ENCODE assay signal across 17 cellular contexts in genomic region chr18:34884456-34884855, GRCh38.
DNase-seq lines count a peak whose midpoint lies in the region; ATAC-seq and TF ChIP-seq lines count a peak whose summit lies in the region.
"Had no signal": no experiment of that assay in that cellular context is flagged by ENCODE, and none has a peak within 500 bp of the region (broad histone marks: within the 10 kb centered on the region; RNA-seq: fewer than 3 reads in every experiment).

No MANE protein-coding gene starts in this region.

- H3K4ac ChIP-seq in trophoblast cell (ENCODE audit: low read depth, low read length), result no peak overlapping the region

- H3K4me1 ChIP-seq in trophoblast cell (ENCODE audit: control insufficient read depth in 1 of 2, insufficient read depth in 2 of 2, low read length in 2 of 2), result peaks cover 6 to 13% of the 10 kb centered on the region in 2 experiments
- H3K4me1 ChIP-seq in tibial artery, result peaks cover 0 to 86% (median 49%) of the 10 kb centered on the region in 4 donors
- H3K4me1 ChIP-seq: Caco-2 had no signal

- H3K36me3 ChIP-seq in trophoblast cell (ENCODE audit: control insufficient read depth in 1 of 2, insufficient read depth in 2 of 2, low read length in 2 of 2) (no peaks in the 10 kb centered on the region), tibial artery (peaks cover 8 to 44% (median 10%) of the 10 kb centered on the region in 3 donors)

- no peak overlapping the region for H3K18ac ChIP-seq in trophoblast cell (ENCODE audit: low read length)

- no peak overlapping the region for H2AK5ac ChIP-seq in trophoblast cell (ENCODE audit: low read length)

- H3K9ac ChIP-seq in trophoblast cell (ENCODE audit: low read length), result no peak overlapping the region

- no peak overlapping the region for H3K4me3 ChIP-seq in trophoblast cell (ENCODE audit: low read depth, low read length)
- H3K4me3 ChIP-seq in tibial artery, result no peak overlapping the region
- H3K4me3 ChIP-seq: A549 had no signal

- no peak for TF ChIP-seq CTCF in tibial artery (IDR thresholded peaks at IDR 0.05)

- DNase-seq in DMS79 treated with DMSO at 0.1 percent for 48 hours (lab: John Stamatoyannopoulos, UW) (peak; percentile 4), DMS79 (lab: John Stamatoyannopoulos, UW) (no peak), left ventricle myocardium superior (no peak), Right ventricle myocardium superior (no peak), trophoblast cell (no peak), tibial artery (no peak), NCI-H146 treated with DMSO at 0.1 percent for 48 hours (lab: John Stamatoyannopoulos, UW; ENCODE audit: unreplicated experiment) (no peak)
- DNase-seq: AML-193; Caco-2; CD4-positive, alpha-beta T cell; GF-D8; GOT3; H7 had no signal

- H3K27me3 ChIP-seq in trophoblast cell (ENCODE audit: insufficient read depth, low read length), result no peaks in the 10 kb centered on the region
- no peaks in the 10 kb centered on the region for H3K27me3 ChIP-seq in tibial artery

- H3K79me1 ChIP-seq in trophoblast cell (ENCODE audit: low read length), result peaks cover 5% of the 10 kb centered on the region

- no peaks in the 10 kb centered on the region for H3K79me2 ChIP-seq in trophoblast cell (ENCODE audit: control insufficient read depth, insufficient read depth, low read length, poor library complexity)

- intact Hi-C loops in left ventricle myocardium superior (cut with micrococcal nuclease), result no loop called here
- intact Hi-C loops in Right ventricle myocardium superior (cut with DNase I), result no loop called here
- intact Hi-C loops in tibial artery (cut with DNase I; ENCODE audit: low total_unique reads), result no loop called here

- no peak overlapping the region for H2BK5ac ChIP-seq in trophoblast cell (ENCODE audit: low read depth, low read length, poor library complexity)

- peak overlapping the region; percentile 15 for H2BK12ac ChIP-seq in trophoblast cell (ENCODE audit: low read length)

- H3K23ac ChIP-seq in trophoblast cell (ENCODE audit: low read length), result no peak overlapping the region

- ATAC-seq in left ventricle myocardium superior (peak; percentile 38), Right ventricle myocardium superior (ENCODE audit: poor library complexity) (no peak), HG03432 (IDR thresholded peaks at IDR 0.05; ENCODE audit: unreplicated experiment) (no peak)
- ATAC-seq: A549 had no signal

- H4K91ac ChIP-seq in trophoblast cell (ENCODE audit: low read depth, low read length), result peak overlapping the region; percentile 25

- no peak overlapping the region for H2AFZ ChIP-seq in trophoblast cell (ENCODE audit: insufficient read depth, low read length, poor library complexity)

- H2BK120ac ChIP-seq in trophoblast cell (ENCODE audit: insufficient read depth, low read length, poor library complexity), result peak overlapping the region; percentile 46

- peak overlapping the region; percentile 18 for H3K14ac ChIP-seq in trophoblast cell (ENCODE audit: low read length)

- H4K12ac ChIP-seq in trophoblast cell (ENCODE audit: low read depth, low read length), result no peak overlapping the region

- peak overlapping the region; percentile 58 for H3K27ac ChIP-seq in trophoblast cell (ENCODE audit: low read depth, low read length)
- H3K27ac ChIP-seq in tibial artery, result peak overlapping the region; percentile 75 to 80
- H3K27ac ChIP-seq: 22Rv1, A549, C4-2B had no signal

- H3K4me2 ChIP-seq in trophoblast cell (ENCODE audit: low read length), result no peak overlapping the region
- H3K4me2 ChIP-seq: A549 had no signal

- H3K9me3 ChIP-seq in trophoblast cell (ENCODE audit: insufficient read depth, low read depth, low read length) (no peaks in the 10 kb centered on the region), tibial artery (no peaks in the 10 kb centered on the region)
- H3K9me3 ChIP-seq: A549, Caco-2 had no signal

- no CpG with 5 or more reads among the region's 6 CpGs for WGBS in trophoblast cell (ENCODE audit: extremely low coverage, insufficient coverage, insufficient read length)

- no peak overlapping the region for H4K8ac ChIP-seq in trophoblast cell (ENCODE audit: low read depth, low read length)
